ENCODE assay signal across 10 cellular contexts in the genomic region with DNA sequence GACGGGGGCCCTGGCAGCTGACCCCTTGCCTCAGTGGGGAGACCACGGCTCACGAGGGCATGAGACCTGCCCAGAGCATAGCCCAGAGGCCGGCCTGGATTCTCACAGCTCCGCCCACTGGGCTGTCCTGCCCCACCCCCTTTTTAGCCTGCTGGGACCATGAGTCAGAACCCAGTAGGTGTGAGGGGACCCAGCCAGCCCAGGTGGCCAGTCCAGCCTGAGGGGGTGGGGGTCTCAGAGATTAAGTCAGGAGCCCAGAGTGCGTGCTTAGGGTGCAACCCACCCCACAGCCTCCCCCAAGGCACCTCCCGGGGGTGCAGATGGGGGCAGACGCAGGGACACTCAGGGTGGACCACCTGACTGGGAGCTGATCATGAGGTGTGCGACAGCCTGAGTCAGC. TPM values are rescaled to one million over a fixed set of nuclear protein-coding genes. Genes with fewer than 3 reads are reported as not detected.
DNase-seq lines count a peak whose midpoint lies in the region; ATAC-seq and TF ChIP-seq lines count a peak whose summit lies in the region.
"Had no signal": no experiment of that assay in that cellular context is flagged by ENCODE, and none has a peak within 500 bp of the region (broad histone marks: within the 10 kb centered on the region; RNA-seq: fewer than 3 reads in every experiment).

No MANE protein-coding gene starts in this region.

- H3K4me1 ChIP-seq in gastroesophageal sphincter = peaks cover 12 to 100% (median 84%) of the 10 kb centered on the region in 3 donors
- H3K4me1 ChIP-seq in subcutaneous abdominal adipose tissue (ENCODE audit: control insufficient read depth in 5 of 5, insufficient read depth in 5 of 5, low read length in 5 of 5) = peaks cover 22 to 99% (median 97%) of the 10 kb centered on the region in 5 donors

- H3K27me3 ChIP-seq in gastroesophageal sphincter (no peaks in the 10 kb centered on the region), subcutaneous abdominal adipose tissue (ENCODE audit: control insufficient read depth in 5 of 5, insufficient read depth in 4 of 5, low read length in 5 of 5) (no peaks in the 10 kb centered on the region)

- H3K9ac ChIP-seq in subcutaneous abdominal adipose tissue (ENCODE audit: low read length in 5 of 5) = peak overlapping the region in 1 of 5 donors; percentile 53

- H3K9me3 ChIP-seq in gastroesophageal sphincter = no peaks in the 10 kb centered on the region
- H3K9me3 ChIP-seq in subcutaneous abdominal adipose tissue (ENCODE audit: control insufficient read depth in 5 of 5, low read length in 5 of 5) = no peaks in the 10 kb centered on the region

- no peak for TF ChIP-seq POLR2A in gastroesophageal sphincter (IDR thresholded peaks at IDR 0.05)

- peaks cover 0 to 84% of the 10 kb centered on the region in 2 donors for H3K36me3 ChIP-seq in gastroesophageal sphincter
- peaks cover 0 to 91% (median 72%) of the 10 kb centered on the region in 5 donors for H3K36me3 ChIP-seq in subcutaneous abdominal adipose tissue (ENCODE audit: control insufficient read depth in 5 of 5, insufficient read depth in 5 of 5, low read length in 5 of 5)

- DNase-seq in activated CD4-positive, alpha-beta T cell treated with anti-CD3 and anti-CD28 coated beads for 48 hours = peak; percentile 39
- DNase-seq in activated CD4-positive, alpha-beta T cell treated with anti-CD3 and anti-CD28 coated beads, Interleukin-2, amount 50 U/mL, for 1 hour = no peak
- DNase-seq in DMS79 treated with DMSO at 0.1 percent for 48 hours (lab: John Stamatoyannopoulos, UW) = no peak
- DNase-seq: anterior cingulate cortex, NCI-H1105 treated with DMSO at 0.1 percent for 48 hours had no signal

- peak overlapping the region; percentile 1 to 97 (median 84) for H3K27ac ChIP-seq in gastroesophageal sphincter
- peak overlapping the region; percentile 77 for H3K27ac ChIP-seq in subcutaneous abdominal adipose tissue (ENCODE audit: low read depth, low read length)

- no peak for TF ChIP-seq CTCF in gastroesophageal sphincter (IDR thresholded peaks at IDR 0.05)

- ATAC-seq in SK-N-SH treated with all-trans-retinoic acid at 6 μM for 48 hours (peak; percentile 5; the same call in 2 of the 3 replicates), gastroesophageal sphincter (no peak), HG02763 (IDR thresholded peaks at IDR 0.05; ENCODE audit: unreplicated experiment) (no peak), GM21529 (IDR thresholded peaks at IDR 0.05; ENCODE audit: unreplicated experiment) (no peak)

- WGBS in gastroesophageal sphincter (ENCODE audit: low coverage in 1 of 2), 2 donors = 100% methylated on average over 2 of the region's 9 CpGs; no CpG with 5 or more reads in 1 of the 2 donors

- no peak for TF ChIP-seq EP300 in gastroesophageal sphincter (IDR thresholded peaks at IDR 0.05)

- H3K4me3 ChIP-seq in gastroesophageal sphincter (no peak overlapping the region), subcutaneous abdominal adipose tissue (ENCODE audit: low read depth in 1 of 5, low read length in 5 of 5) (no peak overlapping the region)

TF ChIP-seq in SK-N-SH treated with all-trans-retinoic acid at 6 μM for 48 hours, 23 proteins besides CTCF, POLR2A, EP300 and RAD21:
- TF ChIP-seq, protein P1, sequence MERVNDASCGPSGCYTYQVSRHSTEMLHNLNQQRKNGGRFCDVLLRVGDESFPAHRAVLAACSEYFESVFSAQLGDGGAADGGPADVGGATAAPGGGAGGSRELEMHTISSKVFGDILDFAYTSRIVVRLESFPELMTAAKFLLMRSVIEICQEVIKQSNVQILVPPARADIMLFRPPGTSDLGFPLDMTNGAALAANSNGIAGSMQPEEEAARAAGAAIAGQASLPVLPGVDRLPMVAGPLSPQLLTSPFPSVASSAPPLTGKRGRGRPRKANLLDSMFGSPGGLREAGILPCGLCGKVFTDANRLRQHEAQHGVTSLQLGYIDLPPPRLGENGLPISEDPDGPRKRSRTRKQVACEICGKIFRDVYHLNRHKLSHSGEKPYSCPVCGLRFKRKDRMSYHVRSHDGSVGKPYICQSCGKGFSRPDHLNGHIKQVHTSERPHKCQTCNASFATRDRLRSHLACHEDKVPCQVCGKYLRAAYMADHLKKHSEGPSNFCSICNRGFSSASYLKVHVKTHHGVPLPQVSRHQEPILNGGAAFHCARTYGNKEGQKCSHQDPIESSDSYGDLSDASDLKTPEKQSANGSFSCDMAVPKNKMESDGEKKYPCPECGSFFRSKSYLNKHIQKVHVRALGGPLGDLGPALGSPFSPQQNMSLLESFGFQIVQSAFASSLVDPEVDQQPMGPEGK (CRISPR knock-in tag; IDR thresholded peaks at IDR 0.05; ENCODE audit: borderline replicate concordance) = no peak
- TF ChIP-seq, protein P2, sequence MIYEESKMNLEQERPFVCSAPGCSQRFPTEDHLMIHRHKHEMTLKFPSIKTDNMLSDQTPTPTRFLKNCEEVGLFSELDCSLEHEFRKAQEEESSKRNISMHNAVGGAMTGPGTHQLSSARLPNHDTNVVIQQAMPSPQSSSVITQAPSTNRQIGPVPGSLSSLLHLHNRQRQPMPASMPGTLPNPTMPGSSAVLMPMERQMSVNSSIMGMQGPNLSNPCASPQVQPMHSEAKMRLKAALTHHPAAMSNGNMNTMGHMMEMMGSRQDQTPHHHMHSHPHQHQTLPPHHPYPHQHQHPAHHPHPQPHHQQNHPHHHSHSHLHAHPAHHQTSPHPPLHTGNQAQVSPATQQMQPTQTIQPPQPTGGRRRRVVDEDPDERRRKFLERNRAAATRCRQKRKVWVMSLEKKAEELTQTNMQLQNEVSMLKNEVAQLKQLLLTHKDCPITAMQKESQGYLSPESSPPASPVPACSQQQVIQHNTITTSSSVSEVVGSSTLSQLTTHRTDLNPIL (CRISPR knock-in tag; IDR thresholded peaks at IDR 0.05; ENCODE audit: low read depth) = 0 out of 2 replicates have a peak, but pooled peaks have one; percentile 15
TF ChIP-seq in SK-N-SH treated with all-trans-retinoic acid at 6 μM for 48 hours: peak in this region for 1.

RNA-seq across cellular contexts. Expression of a gene that starts 40.1 kb away (rescaled TPM):
- 10 to 100 TPM; 19.5 to 28.5 (median 26.9) TPM for total RNA-seq in gastroesophageal sphincter
